Comparison of ENCODE assay signal across 1 cellular context in genomic region chr6:119431799-119432198, GRCh38.
TF ChIP-seq lines count a peak whose summit lies in the region.

No MANE protein-coding gene starts in this region.

TF ChIP-seq in K562, 482 proteins besides CTCF, POLR2A, EP300 and RAD21 (continued from another document):
- TF ChIP-seq CREB5 (CRISPR knock-in tag; IDR thresholded peaks at IDR 0.05) (no peak), MAFK (IDR thresholded peaks at IDR 0.05; ENCODE audit: low read length) (peak; percentile 50; the same call in 1 of the 2 replicates), MAFF (IDR thresholded peaks at IDR 0.05; ENCODE audit: low read length) (peak; percentile 57), U2AF1 (optimal IDR thresholded peaks at IDR 0.05; ENCODE audit: low read depth, low read length) (no peak), MBD2 (IDR thresholded peaks at IDR 0.05; ENCODE audit: borderline replicate concordance, low read depth) (no peak), ZNF316 (IDR thresholded peaks at IDR 0.05) (peak; percentile 82), MAFG (tag; conservative IDR thresholded peaks at IDR 0.05) (peak; percentile 49), HNRNPH1 (optimal IDR thresholded peaks at IDR 0.05; ENCODE audit: low read depth, low read length) (no peak)
